ENCODE assay signal across 9 cellular contexts in genomic region chr7:129169171-129169643, GRCh38. TPM values are rescaled to one million over a fixed set of nuclear protein-coding genes. Genes with fewer than 3 reads are reported as not detected.
DNase-seq lines count a peak whose midpoint lies in the region; ATAC-seq and TF ChIP-seq lines count a peak whose summit lies in the region.
"Had no signal": no experiment of that assay in that cellular context is flagged by ENCODE, and none has a peak within 500 bp of the region (broad histone marks: within the 10 kb centered on the region; RNA-seq: fewer than 3 reads in every experiment).

No MANE protein-coding gene starts in this region.

- H3K27me3 ChIP-seq in esophagus squamous epithelium (peaks cover 0 to 5% (median 0%) of the 10 kb centered on the region in 4 donors), neuronal stem cell (ENCODE audit: control insufficient read depth in 3 of 3, insufficient read depth in 3 of 3, low read depth in 1 of 3, low read length in 3 of 3) (no peaks in the 10 kb centered on the region)

- 2 to 15% methylated on average over 10 to 11 of the region's 46 CpGs for WGBS in esophagus squamous epithelium, 2 donors
- WGBS in neuronal stem cell (ENCODE audit: extremely low coverage in 2 of 2, insufficient read length in 2 of 2, insufficient replicate concordance in 1 of 2), 2 donors, result no CpG with 5 or more reads among the region's 46 CpGs

- H2BK12ac ChIP-seq in neuronal stem cell (ENCODE audit: low read length), result no peak overlapping the region

- peaks cover 19% of the 10 kb centered on the region for H3K4me1 Mint-ChIP-seq in CD14-positive monocyte
- H3K4me1 Mint-ChIP-seq in activated CD8-positive, alpha-beta T cell treated with anti-CD3 and anti-CD28 coated beads for 36 hours (ENCODE audit: low read depth), result peaks cover 17% of the 10 kb centered on the region

- ATAC-seq in HG02610 (IDR thresholded peaks at IDR 0.05; ENCODE audit: unreplicated experiment), result peak; percentile 29
- peak; percentile 75 for ATAC-seq in activated CD8-positive, alpha-beta T cell treated with anti-CD3 and anti-CD28 coated beads for 36 hours
- ATAC-seq in GM19351 (IDR thresholded peaks at IDR 0.05; ENCODE audit: unreplicated experiment), result no peak
- ATAC-seq: HCT116 had no signal

- H3K4me1 ChIP-seq in esophagus squamous epithelium (peaks cover 0 to 22% (median 6%) of the 10 kb centered on the region in 3 donors), neuronal stem cell (ENCODE audit: control insufficient read depth in 2 of 2, insufficient read depth in 1 of 2, low read depth in 1 of 2, low read length in 2 of 2) (peaks cover 0 to 10% of the 10 kb centered on the region in 2 donors)

- H4K8ac ChIP-seq in neuronal stem cell (ENCODE audit: low read depth, low read length), result no peak overlapping the region

- H2BK120ac ChIP-seq in neuronal stem cell (ENCODE audit: low read depth, low read length), result no peak overlapping the region

- H3K36me3 Mint-ChIP-seq in CD14-positive monocyte, result peaks cover 11 to 13% of the 10 kb centered on the region in 2 donors
- H3K36me3 Mint-ChIP-seq in activated CD8-positive, alpha-beta T cell treated with anti-CD3 and anti-CD28 coated beads for 36 hours (ENCODE audit: low read depth), result peaks cover 4% of the 10 kb centered on the region

- H3K27ac ChIP-seq in esophagus squamous epithelium, result peak overlapping the region in 3 of 4 donors; percentile 8 to 49 (median 48)
- H3K27ac ChIP-seq in neuronal stem cell (replicated peaks; ENCODE audit: low read length), result no peak overlapping the region

- intact Hi-C loops in CD14-positive monocyte (cut with micrococcal nuclease), result loop anchor here in 1 of 2 donors (5.0 kb wide), 1 partner anchor 38 kb away; no protein-coding TSS in a partner anchor
- intact Hi-C loops in activated CD8-positive, alpha-beta T cell treated with anti-CD3 and anti-CD28 coated beads for 36 hours (cut with micrococcal nuclease), result no loop called here
- intact Hi-C loops in esophagus squamous epithelium (cut with DNase I), result no loop called here

- H3K9ac ChIP-seq in neuronal stem cell (ENCODE audit: low read depth, low read length, poor library complexity), result peak overlapping the region; percentile 74

- H3K18ac ChIP-seq in neuronal stem cell (ENCODE audit: low read length), result peak overlapping the region; percentile 95

- H3K23ac ChIP-seq in neuronal stem cell (ENCODE audit: low read depth, low read length, poor library complexity), result no peak overlapping the region

- peak overlapping the region; percentile 73 for H3K14ac ChIP-seq in neuronal stem cell (ENCODE audit: low read length)

- no peak overlapping the region for H2BK15ac ChIP-seq in neuronal stem cell (ENCODE audit: low read length)

- POLR2A ChIA-PET in activated CD8-positive, alpha-beta T cell treated with anti-CD3 and anti-CD28 coated beads for 36 hours (lab: Charles Lee), result interaction anchor here (0.6 to 1.3 kb wide), 3 partner anchors 13 to 41 kb away, joined by 3 read pairs; no protein-coding TSS in a partner anchor

- H4K91ac ChIP-seq in neuronal stem cell (ENCODE audit: low read depth, low read length, poor library complexity), result peak overlapping the region; percentile 85

- H3K4me3 ChIP-seq in esophagus squamous epithelium, result peak overlapping the region; percentile 27 to 67 (median 50)
- peak overlapping the region in 1 of 2 donors; percentile 75 for H3K4me3 ChIP-seq in neuronal stem cell (ENCODE audit: low read length in 2 of 2)

- CTCF ChIA-PET in activated CD8-positive, alpha-beta T cell treated with anti-CD3 and anti-CD28 coated beads for 36 hours (lab: Charles Lee), result interaction anchor here (0.7 to 12.1 kb wide), 5 partner anchors 42 to 129 kb away, joined by 4 to 198 read pairs (median 8); no protein-coding TSS in a partner anchor

- no peaks in the 10 kb centered on the region for H3K79me1 ChIP-seq in neuronal stem cell (ENCODE audit: low read depth, low read length)

- TF ChIP-seq POLR2A in esophagus squamous epithelium (IDR thresholded peaks at IDR 0.05), result no peak

- H3K27me3 Mint-ChIP-seq in CD14-positive monocyte (ENCODE audit: low read depth in 3 of 3), result peaks cover 2 to 4% (median 4%) of the 10 kb centered on the region in 3 donors
- no peaks in the 10 kb centered on the region for H3K27me3 Mint-ChIP-seq in activated CD8-positive, alpha-beta T cell treated with anti-CD3 and anti-CD28 coated beads for 36 hours

- H3K9me3 ChIP-seq in esophagus squamous epithelium, result no peaks in the 10 kb centered on the region
- no peaks in the 10 kb centered on the region for H3K9me3 ChIP-seq in neuronal stem cell (replicated peaks in 1 of 2; ENCODE audit: control insufficient read depth in 2 of 2, insufficient read depth in 1 of 2, low read depth in 1 of 2, low read length in 2 of 2)

- no peaks in the 10 kb centered on the region for H3K36me3 ChIP-seq in esophagus squamous epithelium
- peaks cover 0 to 4% of the 10 kb centered on the region in 2 donors for H3K36me3 ChIP-seq in neuronal stem cell (replicated peaks in 1 of 2; ENCODE audit: control insufficient read depth in 2 of 2, insufficient read depth in 2 of 2, low read length in 2 of 2)

- no peak overlapping the region for H2BK5ac ChIP-seq in neuronal stem cell (ENCODE audit: low read length)

- peak overlapping the region; percentile 16 for H2AFZ ChIP-seq in neuronal stem cell (ENCODE audit: low read length)

- H3K4ac ChIP-seq in neuronal stem cell (ENCODE audit: low read length), result no peak overlapping the region

- no peak overlapping the region for H2AK5ac ChIP-seq in neuronal stem cell (ENCODE audit: low read depth, low read length)

- DNase-seq in CD14-positive monocyte (ENCODE audit: low spot score) (no peak), esophagus squamous epithelium (lab: John Stamatoyannopoulos, UW) (no peak), neuronal stem cell (ENCODE audit: low spot score) (peak; percentile 49), NCI-H524 treated with DMSO at 0.1 percent for 48 hours (lab: John Stamatoyannopoulos, UW) (no peak), NOMO-1 (lab: John Stamatoyannopoulos, UW; ENCODE audit: unreplicated experiment in 2 of 2) (no peak)
- peak; percentile 65 for DNase-seq in activated CD8-positive, alpha-beta T cell treated with anti-CD3 and anti-CD28 coated beads for 36 hours

- peak overlapping the region; percentile 85 to 93 for H3K4me3 Mint-ChIP-seq in CD14-positive monocyte
- peak overlapping the region; percentile 66 for H3K4me3 Mint-ChIP-seq in activated CD8-positive, alpha-beta T cell treated with anti-CD3 and anti-CD28 coated beads for 36 hours

- TF ChIP-seq CTCF in CD14-positive monocyte (IDR thresholded peaks at IDR 0.05) (no peak), esophagus squamous epithelium (IDR thresholded peaks at IDR 0.05) (no peak)
- no peak for TF ChIP-seq CTCF in activated CD8-positive, alpha-beta T cell treated with anti-CD3 and anti-CD28 coated beads for 36 hours (IDR thresholded peaks at IDR 0.05)

- peak overlapping the region in 5 of 7 donors; percentile 50 to 79 (median 59) for H3K27ac Mint-ChIP-seq in CD14-positive monocyte
- H3K27ac Mint-ChIP-seq in activated CD8-positive, alpha-beta T cell treated with anti-CD3 and anti-CD28 coated beads for 36 hours, result peak overlapping the region; percentile 77

- peaks cover 0 to 2% (median 1%) of the 10 kb centered on the region in 7 donors for H3K9me3 Mint-ChIP-seq in CD14-positive monocyte
- H3K9me3 Mint-ChIP-seq in activated CD8-positive, alpha-beta T cell treated with anti-CD3 and anti-CD28 coated beads for 36 hours, result no peaks in the 10 kb centered on the region

- H3K4me2 ChIP-seq in neuronal stem cell (ENCODE audit: insufficient read depth, low read length, poor library complexity, severe bottlenecking), result peak overlapping the region; percentile 75

RNA-seq across cellular contexts. Expression of gene SMO, which starts 19.2 kb away (rescaled TPM):
- polyA plus RNA-seq in CD14-positive monocyte, result not detected
- total RNA-seq in activated CD8-positive, alpha-beta T cell treated with anti-CD3 and anti-CD28 coated beads for 36 hours, result 1 to 10 TPM in 1 of 2 experiments, under 1 TPM in 1; 0.81 to 1.7 TPM
- total RNA-seq in esophagus squamous epithelium, result 10 to 100 TPM in 3 of 4 donors, 1 to 10 TPM in 1; 9.2 to 18.4 (median 10.4) TPM
- 63.1 TPM for polyA plus RNA-seq in neuronal stem cell (2013, experiment 1 of 2)
- polyA plus RNA-seq in neuronal stem cell (2013, experiment 2 of 2), result 62.7 TPM

RNA-seq across cellular contexts. Expression of gene TSPAN33, which starts 24.7 kb away (rescaled TPM):
- polyA plus RNA-seq in CD14-positive monocyte, result 1 to 10 TPM; 2.9 to 4.4 TPM
- total RNA-seq in activated CD8-positive, alpha-beta T cell treated with anti-CD3 and anti-CD28 coated beads for 36 hours, result 10 to 100 TPM in 1 of 2 experiments, 1 to 10 TPM in 1; 9.3 to 11.0 TPM
- total RNA-seq in esophagus squamous epithelium, result 1 to 10 TPM in 3 of 4 donors, under 1 TPM in 1; 0.44 to 5.9 (median 4.0) TPM
- polyA plus RNA-seq in neuronal stem cell (2013, experiment 1 of 2), result 20.1 TPM
- polyA plus RNA-seq in neuronal stem cell (2013, experiment 2 of 2), result 20.5 TPM

RNA-seq across cellular contexts. Expression of gene AHCYL2, which starts 55.6 kb away (rescaled TPM):
- polyA plus RNA-seq in CD14-positive monocyte, result 10 to 100 TPM; 10.7 to 12.1 TPM
- 1 to 10 TPM; 8.1 to 9.6 TPM for total RNA-seq in activated CD8-positive, alpha-beta T cell treated with anti-CD3 and anti-CD28 coated beads for 36 hours
- 10 to 100 TPM; 10.8 to 14.0 (median 13.7) TPM for total RNA-seq in esophagus squamous epithelium
- polyA plus RNA-seq in neuronal stem cell (2013, experiment 1 of 2), result 21.6 TPM
- 21.4 TPM for polyA plus RNA-seq in neuronal stem cell (2013, experiment 2 of 2)

Comparison
In these comparisons a context has a peak if more than half of its experiments do, and no peak if none do; other contexts are left out.
1. DNase-seq: peak in activated CD8-positive, alpha-beta T cell treated with anti-CD3 and anti-CD28 coated beads for 36 hours (single experiment) and neuronal stem cell (single experiment); none in CD14-positive monocyte (single experiment), esophagus squamous epithelium (single experiment), NCI-H524 treated with DMSO at 0.1 percent for 48 hours (single experiment) and NOMO-1 (0 of 2).